In genomic region chr7:148084138-148084537, GRCh38 we compare ENCODE assay signal across 8 cellular contexts.
A peak's percentile ranks its signal among the peaks of the same experiment; 100 is the strongest.
DNase-seq lines count a peak whose midpoint lies in the region; ATAC-seq and TF ChIP-seq lines count a peak whose summit lies in the region.

No MANE protein-coding gene starts in this region.

- 26 to 31% methylated on average over 3 of the region's 3 CpGs for WGBS in testis, 2 donors

- no peak overlapping the region for H3K27ac Mint-ChIP-seq in activated naive CD4-positive, alpha-beta T cell treated with anti-CD3 and anti-CD28 coated beads for 36 hours

- no peaks in the 10 kb centered on the region for H3K4me1 Mint-ChIP-seq in activated naive CD4-positive, alpha-beta T cell treated with anti-CD3 and anti-CD28 coated beads for 36 hours (ENCODE audit: low read depth)

- no peaks in the 10 kb centered on the region for H3K36me3 ChIP-seq in testis (ENCODE audit: low read depth, missing control alignments)

- H3K9me3 Mint-ChIP-seq in activated naive CD4-positive, alpha-beta T cell treated with anti-CD3 and anti-CD28 coated beads for 36 hours, result no peaks in the 10 kb centered on the region

- no peak overlapping the region for H3K4me3 ChIP-seq in testis

- CTCF ChIA-PET in activated naive CD4-positive, alpha-beta T cell treated with anti-CD3 and anti-CD28 coated beads for 36 hours (lab: Charles Lee), result no interaction called here

- no peaks in the 10 kb centered on the region for H3K27me3 ChIP-seq in testis

- peaks cover 10% of the 10 kb centered on the region for H3K27me3 Mint-ChIP-seq in activated naive CD4-positive, alpha-beta T cell treated with anti-CD3 and anti-CD28 coated beads for 36 hours (ENCODE audit: low read depth)

- intact Hi-C loops in activated naive CD4-positive, alpha-beta T cell treated with anti-CD3 and anti-CD28 coated beads for 36 hours (cut with micrococcal nuclease), result loop anchor here (1.0 to 10.0 kb wide), 4 partner anchors 61 to 1312 kb away; no protein-coding TSS in a partner anchor
- intact Hi-C loops in testis (cut with DNase I; ENCODE audit: low total_unique reads), result no loop called here

- no peak for TF ChIP-seq POLR2A in testis (IDR thresholded peaks at IDR 0.05)

- H3K4me3 Mint-ChIP-seq in activated naive CD4-positive, alpha-beta T cell treated with anti-CD3 and anti-CD28 coated beads for 36 hours, result no peak overlapping the region

- H3K4me1 ChIP-seq in testis, result no peaks in the 10 kb centered on the region

- no peaks in the 10 kb centered on the region for H3K9me3 ChIP-seq in testis

- H3K36me3 Mint-ChIP-seq in activated naive CD4-positive, alpha-beta T cell treated with anti-CD3 and anti-CD28 coated beads for 36 hours (ENCODE audit: low read depth), result no peaks in the 10 kb centered on the region

- TF ChIP-seq CTCF in testis (IDR thresholded peaks at IDR 0.05), result peak; percentile 48 to 61 (median 52)

- peak; percentile 55 for DNase-seq in activated naive CD4-positive, alpha-beta T cell treated with anti-CD3 and anti-CD28 coated beads for 36 hours
- no peak for DNase-seq in activated naive CD4-positive, alpha-beta T cell treated with anti-CD3 and anti-CD28 coated beads, Interleukin-2, amount 50 U/mL, for 16 hours
- DNase-seq in NCI-H446 (lab: John Stamatoyannopoulos, UW), result peak; percentile 80 to 88
- peak; percentile 80 for DNase-seq in astrocyte of the hippocampus (ENCODE audit: low read depth, low spot score)
- peak; percentile 91 for DNase-seq in inferior parietal cortex (ENCODE audit: extremely low spot score)
- DNase-seq in testis, result peak; percentile 77

- no peak overlapping the region for H3K27ac ChIP-seq in testis

- ATAC-seq in HG03159 (IDR thresholded peaks at IDR 0.05; ENCODE audit: unreplicated experiment), result peak; percentile 74
- ATAC-seq in HG03196 (IDR thresholded peaks at IDR 0.05; ENCODE audit: unreplicated experiment), result no peak
